25 cellular contexts compared by ENCODE assay signal in genomic region chr21:41830145-41830707, GRCh38.
"Had no signal": no experiment of that assay in that cellular context is flagged by ENCODE, and none has a peak within 500 bp of the region (broad histone marks: within the 10 kb centered on the region; RNA-seq: fewer than 3 reads in every experiment).

No MANE protein-coding gene starts in this region.

- H3K36me3 ChIP-seq: pancreas, prostate gland, uterus had no signal

- H3K4me3 ChIP-seq: left lung, lower lobe of right lung, pancreas, prostate gland, sigmoid colon, spleen, suprapubic skin, thoracic aorta, tibial artery, uterus had no signal

- FAIRE-seq: islet of Langerhans, kidney, pancreas, small intestine had no signal

- DNase-seq: hypothalamus; immature natural killer cell; kidney; left colon; lower lobe of right lung; mammary epithelial cell; mesenchymal stem cell; nucleus accumbens; retina; sigmoid colon; small intestine; stimulated activated CD4-positive, alpha-beta T cell treated with anti-CD3 and anti-CD28 coated beads, Interleukin-4, amount 100 ng/mL, for 24 hours; stimulated activated naive CD4-positive, alpha-beta T cell; tibial artery; uterus had no signal

- H3K9me3 ChIP-seq: left lung, lower lobe of right lung, pancreas, prostate gland, sigmoid colon, spleen, suprapubic skin, thoracic aorta, tibial artery, uterus had no signal

- H3K4me1 ChIP-seq: left lung, lower lobe of right lung, pancreas, prostate gland, sigmoid colon, spleen, suprapubic skin, tibial artery, uterus had no signal

- H3K27me3 ChIP-seq: left lung, pancreas, sigmoid colon, spleen, suprapubic skin, tibial artery, uterus had no signal

- ATAC-seq: left colon; left lung; lower lobe of right lung; naive thymus-derived CD8-positive, alpha-beta T cell; pancreas; right cardiac atrium; stimulated activated effector memory CD8-positive, alpha-beta T cell treated with anti-CD3 and anti-CD28 coated beads, Interleukin-12 subunit alpha, Interleukin-12 subunit beta, amount 100 ng/mL, for 72 hours had no signal

- H3K27ac ChIP-seq: left lung, lower lobe of right lung, pancreas, prostate gland, sigmoid colon, spleen, suprapubic skin, thoracic aorta, tibial artery, uterus had no signal
